ENCODE assay signal across 1 cellular context in genomic region chr14:34956906-34957305, GRCh38.
TF ChIP-seq lines count a peak whose summit lies in the region.

No MANE protein-coding gene starts in this region.

TF ChIP-seq in HepG2, 621 proteins besides CTCF, POLR2A, EP300 and RAD21 (continued from another document):
- no peak for TF ChIP-seq TFDP1 (CRISPR knock-in tag; IDR thresholded peaks at IDR 0.05; ENCODE audit: borderline replicate concordance)
- no peak for TF ChIP-seq ZNF674 (CRISPR knock-in tag; IDR thresholded peaks at IDR 0.05; ENCODE audit: low read depth)
- TF ChIP-seq REXO4 (CRISPR knock-in tag; IDR thresholded peaks at IDR 0.05; ENCODE audit: borderline replicate concordance), result no peak
- no peak for TF ChIP-seq CENPX (CRISPR knock-in tag; IDR thresholded peaks at IDR 0.05)
- no peak for TF ChIP-seq MNT (IDR thresholded peaks at IDR 0.05)
- TF ChIP-seq ZNF33B (CRISPR knock-in tag; IDR thresholded peaks at IDR 0.05), result no peak
- no peak for TF ChIP-seq ZNF614 (CRISPR knock-in tag; IDR thresholded peaks at IDR 0.05; ENCODE audit: borderline replicate concordance)
- no peak for TF ChIP-seq PRDM4 (CRISPR knock-in tag; IDR thresholded peaks at IDR 0.05; ENCODE audit: borderline replicate concordance)
- no peak for TF ChIP-seq NFRKB (IDR thresholded peaks at IDR 0.05)
- TF ChIP-seq HOXA5 (CRISPR knock-in tag; IDR thresholded peaks at IDR 0.05), result no peak
- no peak for TF ChIP-seq MED8 (CRISPR knock-in tag; IDR thresholded peaks at IDR 0.05; ENCODE audit: insufficient replicate concordance)
- no peak for TF ChIP-seq SRSF4 (IDR thresholded peaks at IDR 0.05; ENCODE audit: low read depth, low read length, poor library complexity, severe bottlenecking)
- 0 out of 2 replicates have a peak, but pooled peaks have one; percentile 36 for TF ChIP-seq KDM5B (CRISPR knock-in tag; IDR thresholded peaks at IDR 0.05; ENCODE audit: borderline replicate concordance)
- no peak for TF ChIP-seq MLXIP (CRISPR knock-in tag; IDR thresholded peaks at IDR 0.05; ENCODE audit: borderline replicate concordance)
- 0 out of 2 replicates have a peak, but pooled peaks have one; percentile 2 for TF ChIP-seq RAD51 (IDR thresholded peaks at IDR 0.05; ENCODE audit: borderline replicate concordance)
- no peak for TF ChIP-seq SNAPC5 (CRISPR knock-in tag; IDR thresholded peaks at IDR 0.05; ENCODE audit: borderline replicate concordance)
- TF ChIP-seq ZBTB46 (CRISPR knock-in tag; IDR thresholded peaks at IDR 0.05; ENCODE audit: borderline replicate concordance), result no peak
- TF ChIP-seq GMEB2 (CRISPR knock-in tag; IDR thresholded peaks at IDR 0.05; ENCODE audit: low read depth), result no peak
- TF ChIP-seq PBX3 (CRISPR knock-in tag; IDR thresholded peaks at IDR 0.05; ENCODE audit: borderline replicate concordance), result no peak
- no peak for TF ChIP-seq ZNF24 (IDR thresholded peaks at IDR 0.05)
- peak; percentile 72 for TF ChIP-seq MAFF (IDR thresholded peaks at IDR 0.05; ENCODE audit: low read depth, low read length)
- peak; percentile 58 to 75 for TF ChIP-seq MAFK (conservative IDR thresholded peaks at IDR 0.05 in 1 of 2, IDR thresholded peaks at IDR 0.05 in 1 of 2; ENCODE audit: low read length in 2 of 2)
- 0 out of 2 replicates have a peak, but pooled peaks have one; percentile 40 for TF ChIP-seq ZNF615 (CRISPR knock-in tag; IDR thresholded peaks at IDR 0.05; ENCODE audit: borderline replicate concordance)
- TF ChIP-seq NAIF1 (CRISPR knock-in tag; IDR thresholded peaks at IDR 0.05; ENCODE audit: borderline replicate concordance), result 0 out of 2 replicates have a peak, but pooled peaks have one; percentile 31
- no peak for TF ChIP-seq SNAI1 (CRISPR knock-in tag; IDR thresholded peaks at IDR 0.05; ENCODE audit: borderline replicate concordance)
- no peak for TF ChIP-seq ZBTB38 (CRISPR knock-in tag; IDR thresholded peaks at IDR 0.05)
- no peak for TF ChIP-seq GLMP (CRISPR knock-in tag; IDR thresholded peaks at IDR 0.05; ENCODE audit: borderline replicate concordance)
- TF ChIP-seq GPBP1L1 (CRISPR knock-in tag; IDR thresholded peaks at IDR 0.05), result no peak
- TF ChIP-seq PRPF4 (IDR thresholded peaks at IDR 0.05; ENCODE audit: low read depth, low read length, poor library complexity, severe bottlenecking), result no peak
- TF ChIP-seq ZFP62 (CRISPR knock-in tag; IDR thresholded peaks at IDR 0.05), result no peak
